Comparison of ENCODE assay signal across 21 cellular contexts in genomic region chr5:51104556-51104955, GRCh38.
DNase-seq lines count a peak whose midpoint lies in the region; ATAC-seq, FAIRE-seq and TF ChIP-seq lines count a peak whose summit lies in the region.
"Had no signal": no experiment of that assay in that cellular context is flagged by ENCODE, and none has a peak within 500 bp of the region (broad histone marks: within the 10 kb centered on the region; RNA-seq: fewer than 3 reads in every experiment).

No MANE protein-coding gene starts in this region.

- no peak for TF ChIP-seq POLR2A in HepG2 (IDR thresholded peaks at IDR 0.05; ENCODE audit: insufficient read depth in 1 of 2, low read depth in 2 of 2, low read length in 2 of 2)

- no peaks in the 10 kb centered on the region for H3K27me3 Mint-ChIP-seq in GM23338 (ENCODE audit: insufficient read depth, low read depth, poor library complexity)
- H3K27me3 Mint-ChIP-seq: CD4-positive, alpha-beta T cell; IgD-negative memory B cell had no signal

- H3F3A ChIP-seq in GM23338 (replicated peaks; ENCODE audit: low read depth): no peaks in the 10 kb centered on the region

- no peak overlapping the region for H2AFZ ChIP-seq in GM23338
- no peak overlapping the region for H2AFZ ChIP-seq in hepatocyte
- H2AFZ ChIP-seq in HepG2 (ENCODE audit: low read length): no peak overlapping the region

- H3K4me3 Mint-ChIP-seq in GM23338: no peak overlapping the region
- H3K4me3 Mint-ChIP-seq: CD4-positive, alpha-beta T cell; H9; IgD-negative memory B cell had no signal

- H3K9ac ChIP-seq in HepG2 (ENCODE audit: insufficient read depth, low read depth, low read length): no peak overlapping the region

- H3K27me3 ChIP-seq in GM23338 (ENCODE audit: insufficient read depth) (no peaks in the 10 kb centered on the region), hepatocyte (no peaks in the 10 kb centered on the region), HepG2 (ENCODE audit: control insufficient read depth in 1 of 2, insufficient read depth in 2 of 2, low read length in 2 of 2) (no peaks in the 10 kb centered on the region)

- H3K36me3 ChIP-seq in GM23338 (ENCODE audit: insufficient read depth) (no peaks in the 10 kb centered on the region), hepatocyte (replicated peaks; ENCODE audit: insufficient read depth, low read depth) (no peaks in the 10 kb centered on the region), HepG2 (replicated peaks in 1 of 2; ENCODE audit: control insufficient read depth in 1 of 2, insufficient read depth in 2 of 2, low read length in 2 of 2) (no peaks in the 10 kb centered on the region)

- POLR2A ChIA-PET in HepG2 (lab: Yijun Ruan, JAX): no interaction called here

- TF ChIP-seq RAD21 in HepG2 (CRISPR knock-in tag; IDR thresholded peaks at IDR 0.05): no peak

- FAIRE-seq in HepG2 (lab: Jason Lieb, UNC): no peak
- FAIRE-seq in urothelium cell line (lab: Jason Lieb, UNC): no peak
- FAIRE-seq: A549, D721Med, G401.6, GM12891, H1 had no signal

- CTCF ChIA-PET in HepG2 (lab: Yijun Ruan, JAX; ENCODE audit: low intra/inter-chr PET ratio, low total read pairs): no interaction called here

- no peaks in the 10 kb centered on the region for H3K9me3 ChIP-seq in hepatocyte (ENCODE audit: low read depth)
- no peaks in the 10 kb centered on the region for H3K9me3 ChIP-seq in HepG2 (ENCODE audit: low read length)
- H3K9me3 ChIP-seq: A549, Caco-2 had no signal

- no peaks in the 10 kb centered on the region for H4K20me1 ChIP-seq in GM23338 (replicated peaks; ENCODE audit: insufficient read depth)
- H4K20me1 ChIP-seq in hepatocyte (ENCODE audit: insufficient read depth, poor library complexity, severe bottlenecking): no peaks in the 10 kb centered on the region
- H4K20me1 ChIP-seq in HepG2 (ENCODE audit: insufficient read depth, low read length): no peaks in the 10 kb centered on the region

- DNase-seq in GM23338 (ENCODE audit: low spot score) (no peak), OCI-M1 (lab: John Stamatoyannopoulos, UW) (peak; percentile 13), hepatocyte (ENCODE audit: low spot score) (peak; percentile 35), HepG2 (ENCODE audit: low spot score) (peak; percentile 2), urothelium cell line (ENCODE audit: low spot score) (no peak), NCI-H345 (lab: John Stamatoyannopoulos, UW) (no peak)
- DNase-seq: AML-193; Caco-2; CD4-positive, alpha-beta T cell; H9 had no signal

- no peaks in the 10 kb centered on the region for H3K36me3 Mint-ChIP-seq in GM23338 (ENCODE audit: low read depth)
- H3K36me3 Mint-ChIP-seq: IgD-negative memory B cell had no signal

- no peak overlapping the region for H3K27ac ChIP-seq in GM23338 (ENCODE audit: low read depth)
- H3K27ac ChIP-seq in hepatocyte: no peak overlapping the region
- H3K27ac ChIP-seq in HepG2 (ENCODE audit: extremely low read length, insufficient read depth, low read length): no peak overlapping the region
- H3K27ac ChIP-seq: 22Rv1, A549, C4-2B, HL-60 had no signal

- H3K79me2 ChIP-seq in GM23338 (replicated peaks; ENCODE audit: insufficient read depth) (no peaks in the 10 kb centered on the region), hepatocyte (no peaks in the 10 kb centered on the region), HepG2 (ENCODE audit: insufficient read depth, low read length) (no peaks in the 10 kb centered on the region)

- TF ChIP-seq CTCF in GM23338 (conservative IDR thresholded peaks at IDR 0.05; ENCODE audit: low read depth in 2 of 2) (no peak), hepatocyte (IDR thresholded peaks at IDR 0.05; ENCODE audit: poor library complexity) (no peak), HepG2 (CRISPR knock-in tag; IDR thresholded peaks at IDR 0.05) (no peak)

- H3K4me1 ChIP-seq in GM23338 (ENCODE audit: insufficient read depth) (no peaks in the 10 kb centered on the region), hepatocyte (ENCODE audit: insufficient read depth) (peaks cover 4% of the 10 kb centered on the region), HepG2 (ENCODE audit: insufficient read depth, low read length) (no peaks in the 10 kb centered on the region)
- H3K4me1 ChIP-seq: A549, Caco-2 had no signal

- H3K4me3 ChIP-seq in GM23338: no peak overlapping the region
- H3K4me3 ChIP-seq in hepatocyte: no peak overlapping the region
- H3K4me3 ChIP-seq in HepG2 (replicated peaks in 1 of 3; ENCODE audit: insufficient read depth in 1 of 3, low read depth in 2 of 3, low read length in 3 of 3): no peak overlapping the region
- H3K4me3 ChIP-seq: A549 had no signal

- no peak for ATAC-seq in GM23338
- ATAC-seq in HepG2: 0 out of 3 replicates have a peak, but pooled peaks have one; percentile 26
- no peak for ATAC-seq in SK-N-SH treated with all-trans-retinoic acid at 6 μM for 48 hours
- ATAC-seq in esophagus mucosa: no peak
- ATAC-seq: A549 had no signal

- H3K9me2 ChIP-seq in GM23338 (ENCODE audit: insufficient read depth) (no peaks in the 10 kb centered on the region), hepatocyte (replicated peaks; ENCODE audit: insufficient read depth) (no peaks in the 10 kb centered on the region)

- intact Hi-C loops in HepG2 (cut with micrococcal nuclease; ENCODE audit: unreplicated experiment): no loop called here

- H3K9me3 Mint-ChIP-seq in GM23338: no peaks in the 10 kb centered on the region
- H3K9me3 Mint-ChIP-seq: H9 had no signal

- 38% methylated on average over 2 of the region's 2 CpGs for WGBS in hepatocyte (ENCODE audit: low lambda C conversion rate, missing lambda C conversion rate)
- WGBS in HepG2 (ENCODE audit: low lambda C conversion rate): 2% methylated on average over 2 of the region's 2 CpGs

- H3K4me2 ChIP-seq in GM23338 (no peak overlapping the region), hepatocyte (peak overlapping the region; percentile 61), HepG2 (ENCODE audit: low read depth, low read length) (no peak overlapping the region)
- H3K4me2 ChIP-seq: A549 had no signal

- no TSS peak for BruUV-seq in HepG2 (replicated peaks; lab: Mats Ljungman, UMichigan)

- in situ Hi-C loops in HepG2 (cut with HindIII; ENCODE audit: extremely low pct_ligation_motif_present, low pct_unique_long_range_greater_than_20kb): no loop called here

- H3K4me1 Mint-ChIP-seq in GM23338: peaks cover 8% of the 10 kb centered on the region
- H3K4me1 Mint-ChIP-seq: IgD-negative memory B cell had no signal

- H3K27ac Mint-ChIP-seq in GM23338: 0 out of 2 replicates have a peak overlapping the region, but pooled peaks have one; percentile 25
- H3K27ac Mint-ChIP-seq: CD4-positive, alpha-beta T cell; H9; IgD-negative memory B cell had no signal

- TF ChIP-seq EP300 in HepG2 (IDR thresholded peaks at IDR 0.05; ENCODE audit: low read depth in 2 of 2, low read length in 2 of 2) (no peak), HepG2 (CRISPR knock-in tag; IDR thresholded peaks at IDR 0.05; ENCODE audit: borderline replicate concordance) (no peak)

TF ChIP-seq in GM23338, 12 proteins besides CTCF, POLR2A, EP300 and RAD21 (continues in another document):
- no peak for TF ChIP-seq ZNF331 (CRISPR knock-in tag; IDR thresholded peaks at IDR 0.05; ENCODE audit: low read depth)
- TF ChIP-seq ZNF114 (CRISPR knock-in tag; IDR thresholded peaks at IDR 0.05): no peak
- TF ChIP-seq CREB1 (CRISPR knock-in tag; IDR thresholded peaks at IDR 0.05; ENCODE audit: low read depth): no peak
- TF ChIP-seq ETS1 (IDR thresholded peaks at IDR 0.05): no peak

TF ChIP-seq in HepG2, 621 proteins besides CTCF, POLR2A, EP300 and RAD21 (continues in another document):
- TF ChIP-seq ZNF253 (CRISPR knock-in tag; IDR thresholded peaks at IDR 0.05; ENCODE audit: borderline replicate concordance) (no peak), MBNL3 (CRISPR knock-in tag; conservative IDR thresholded peaks at IDR 0.05) (no peak), MAX (IDR thresholded peaks at IDR 0.05) (no peak), MAFF (IDR thresholded peaks at IDR 0.05; ENCODE audit: low read depth, low read length) (peak; percentile 70), SCMH1 (CRISPR knock-in tag; IDR thresholded peaks at IDR 0.05; ENCODE audit: borderline replicate concordance) (no peak), ELF4 (CRISPR knock-in tag; IDR thresholded peaks at IDR 0.05; ENCODE audit: borderline replicate concordance) (no peak), ELF1 (CRISPR knock-in tag; IDR thresholded peaks at IDR 0.05) (no peak), MAFK (conservative IDR thresholded peaks at IDR 0.05 in 1 of 2, IDR thresholded peaks at IDR 0.05 in 1 of 2; ENCODE audit: low read length in 2 of 2) (peak; percentile 65 to 76), ATM (IDR thresholded peaks at IDR 0.05; ENCODE audit: borderline replicate concordance) (no peak)

TF ChIP-seq in SK-N-SH treated with all-trans-retinoic acid at 6 μM for 48 hours, 23 proteins besides CTCF, POLR2A, EP300 and RAD21:
- no peak for TF ChIP-seq TCF4 (CRISPR knock-in tag; IDR thresholded peaks at IDR 0.05; ENCODE audit: borderline replicate concordance)
- TF ChIP-seq SNAI2 (CRISPR knock-in tag; IDR thresholded peaks at IDR 0.05): no peak
- no peak for TF ChIP-seq CSRNP3 (CRISPR knock-in tag; IDR thresholded peaks at IDR 0.05)
- TF ChIP-seq CREB5 (CRISPR knock-in tag; IDR thresholded peaks at IDR 0.05; ENCODE audit: low read depth): no peak
- TF ChIP-seq ZC3H10 (CRISPR knock-in tag; IDR thresholded peaks at IDR 0.05): no peak
- TF ChIP-seq CSDC2 (CRISPR knock-in tag; IDR thresholded peaks at IDR 0.05): no peak
- TF ChIP-seq OSR1 (CRISPR knock-in tag; IDR thresholded peaks at IDR 0.05): no peak

Comparison
In these comparisons a context has a peak if more than half of its experiments do, and no peak if none do; other contexts are left out.
1. DNase-seq: peak in OCI-M1 (single experiment), hepatocyte (single experiment) and HepG2 (single experiment); none in GM23338 (single experiment), urothelium cell line (single experiment) and NCI-H345 (single experiment).